7 cellular contexts compared by ENCODE assay signal in genomic region chr14:57317248-57317833, GRCh38. TPM values are rescaled to one million over a fixed set of nuclear protein-coding genes. Genes with fewer than 3 reads are reported as not detected.
DNase-seq lines count a peak whose midpoint lies in the region; ATAC-seq, FAIRE-seq and TF ChIP-seq lines count a peak whose summit lies in the region.

No MANE protein-coding gene starts in this region.

- peak; percentile 87 to 90 for TF ChIP-seq RAD21 in H1 (IDR thresholded peaks at IDR 0.05 in 1 of 2, conservative IDR thresholded peaks at IDR 0.05 in 1 of 2; ENCODE audit: low read depth in 2 of 2, low read length in 2 of 2)

- H3K4me3 ChIP-seq in H1 (ENCODE audit: extremely low read depth in 1 of 4, insufficient read depth in 2 of 4, low read depth in 3 of 4, low read length in 4 of 4), result no peak overlapping the region

- H2BK20ac ChIP-seq in H1 (ENCODE audit: low read length), result no peak overlapping the region

- H3K4me1 Mint-ChIP-seq in mesothelial cell of epicardium, result no peaks in the 10 kb centered on the region

- no peaks in the 10 kb centered on the region for H3K27me3 Mint-ChIP-seq in mesothelial cell of epicardium (ENCODE audit: low read depth)

- no peaks in the 10 kb centered on the region for H3K36me3 Mint-ChIP-seq in mesothelial cell of epicardium

- peak; percentile 51 to 79 (median 75) for TF ChIP-seq CTCF in H1 (IDR thresholded peaks at IDR 0.05; ENCODE audit: control extremely low read depth in 1 of 3, insufficient read depth in 1 of 3, low read depth in 1 of 3, low read length in 3 of 3)
- TF ChIP-seq CTCF in mesothelial cell of epicardium (IDR thresholded peaks at IDR 0.05; ENCODE audit: unreplicated experiment), result peak; percentile 78

- FAIRE-seq in GM12891 (lab: Jason Lieb, UNC) (peak; percentile 77), H1 (lab: Jason Lieb, UNC) (peak; percentile 91)

- H3K23me2 ChIP-seq in H1 (ENCODE audit: low read depth, low read length), result no peaks in the 10 kb centered on the region

- no peaks in the 10 kb centered on the region for H3K9me3 ChIP-seq in H1 (ENCODE audit: insufficient read depth in 2 of 2, low read depth in 1 of 2, low read length in 1 of 2)

- no peaks in the 10 kb centered on the region for H3K79me1 ChIP-seq in H1 (ENCODE audit: low read depth, low read length)

- H3K27ac Mint-ChIP-seq in mesothelial cell of epicardium, result no peak overlapping the region

- H3K9ac ChIP-seq in H1 (replicated peaks in 1 of 4; ENCODE audit: extremely low read depth in 1 of 4, low read depth in 3 of 4, low read length in 3 of 4), result no peak overlapping the region

- no peak overlapping the region for H2BK12ac ChIP-seq in H1 (ENCODE audit: low read depth, low read length)

- no peak overlapping the region for H3K18ac ChIP-seq in H1 (ENCODE audit: extremely low read depth, low read length)

- no peak overlapping the region for H3K4ac ChIP-seq in H1 (replicated peaks; ENCODE audit: insufficient read length, low read depth, low read length)

- H3K4me3 Mint-ChIP-seq in mesothelial cell of epicardium, result no peak overlapping the region

- no peak overlapping the region for H2BK120ac ChIP-seq in H1 (replicated peaks; ENCODE audit: low read depth, low read length)

- H2AK5ac ChIP-seq in H1 (ENCODE audit: low read depth, low read length), result no peak overlapping the region

- no peak for TF ChIP-seq POLR2A in GM12891 (IDR thresholded peaks at IDR 0.05; ENCODE audit: low read depth, low read length)
- TF ChIP-seq POLR2A in H1 (IDR thresholded peaks at IDR 0.05; ENCODE audit: control extremely low read depth in 1 of 2, low read depth in 2 of 2, low read length in 2 of 2), result no peak

- no peak overlapping the region for H3K56ac ChIP-seq in H1 (replicated peaks; ENCODE audit: insufficient read length, low read depth, low read length)

- CTCF ChIA-PET in H1 (lab: Charles Lee; ENCODE audit: partially characterized antibody), result interaction anchor here (0.7 to 3.3 kb wide), 16 partner anchors 11 to 827 kb away, joined by 3 to 17 read pairs (median 4); no protein-coding TSS in a partner anchor

- 21% methylated on average over 3 of the region's 3 CpGs; no CpG with 5 or more reads in 1 of the 2 experiments for WGBS in H1 (ENCODE audit: extremely low coverage in 1 of 2, insufficient coverage in 1 of 2, insufficient read length in 1 of 2, insufficient replicate concordance in 2 of 2, low coverage in 1 of 2, low lambda C conversion rate in 2 of 2, missing lambda C conversion rate in 1 of 2), 2 experiments

- H3K36me3 ChIP-seq in H1 (ENCODE audit: control insufficient read depth in 2 of 4, insufficient read depth in 4 of 4, low read length in 3 of 4), result no peaks in the 10 kb centered on the region

- H3K79me2 ChIP-seq in H1 (ENCODE audit: control insufficient read depth in 1 of 2, insufficient read depth in 2 of 2, low read length in 2 of 2), result no peaks in the 10 kb centered on the region

- no peak overlapping the region for H2BK5ac ChIP-seq in H1 (ENCODE audit: low read depth, low read length)

- peaks cover 4% of the 10 kb centered on the region for H3K9me3 Mint-ChIP-seq in mesothelial cell of epicardium

- no peak overlapping the region for H4K8ac ChIP-seq in H1 (ENCODE audit: extremely low read depth, insufficient read depth, low read length)

- H4K20me1 ChIP-seq in H1 (replicated peaks in 1 of 2; ENCODE audit: control insufficient read depth in 1 of 2, insufficient read depth in 2 of 2, low read length in 2 of 2), result no peaks in the 10 kb centered on the region

- DNase-seq in GM12891 (ENCODE audit: insufficient read length, low spot score) (peak; percentile 24), NCI-H774 (lab: John Stamatoyannopoulos, UW) (peak; percentile 45), H1 (ENCODE audit: low read depth in 1 of 2, low spot score in 2 of 2) (peak; percentile 36 to 82), mesothelial cell of epicardium (ENCODE audit: low spot score in 2 of 2, unreplicated experiment in 2 of 2) (peak; percentile 44 to 77)
- DNase-seq in activated CD8-positive, alpha-beta memory T cell treated with anti-CD3 and anti-CD28 coated beads for 1 hour (ENCODE audit: extremely low read depth in 1 of 2, low read depth in 1 of 2), result peak; percentile 40 to 53
- peak; percentile 43 to 45 for DNase-seq in stimulated activated CD8-positive, alpha-beta memory T cell treated with anti-CD3 and anti-CD28 coated beads, Interleukin-4, amount 100 ng/mL, for 1 hour (ENCODE audit: low read depth in 2 of 2, low spot score in 1 of 2)

- H3K27me3 ChIP-seq in H1 (replicated peaks in 1 of 4; ENCODE audit: control insufficient read depth in 3 of 4, extremely low read depth in 1 of 4, insufficient read depth in 3 of 4, low read length in 3 of 4), result no peaks in the 10 kb centered on the region

- H3K27ac ChIP-seq in H1 (ENCODE audit: low read depth, low read length), result no peak overlapping the region

- no peak overlapping the region for H2BK15ac ChIP-seq in H1 (ENCODE audit: low read length)

- H3K23ac ChIP-seq in H1 (ENCODE audit: insufficient read length), result no peak overlapping the region

- POLR2A ChIA-PET in H1 (lab: Charles Lee; ENCODE audit: partially characterized antibody), result no interaction called here

- H3K4me2 ChIP-seq in H1 (ENCODE audit: insufficient read depth in 1 of 2, low read depth in 2 of 2, low read length in 2 of 2), result no peak overlapping the region

- TF ChIP-seq EP300 in H1 (IDR thresholded peaks at IDR 0.05; ENCODE audit: borderline replicate concordance in 1 of 2, low read depth in 2 of 2, low read length in 2 of 2), result no peak

- no peak overlapping the region for H3K14ac ChIP-seq in H1 (ENCODE audit: insufficient read length)

- no peak overlapping the region for H4K5ac ChIP-seq in H1 (ENCODE audit: insufficient read length, low read depth, low read length)

- no peaks in the 10 kb centered on the region for H3K4me1 ChIP-seq in H1 (replicated peaks in 1 of 4; ENCODE audit: control insufficient read depth in 3 of 4, insufficient read depth in 4 of 4, low read length in 3 of 4)

- ATAC-seq in HG03469 (IDR thresholded peaks at IDR 0.05; ENCODE audit: unreplicated experiment), result peak; percentile 46

- no peak overlapping the region for H4K91ac ChIP-seq in H1 (replicated peaks; ENCODE audit: insufficient read length, low read length)

- no peak overlapping the region for H2AFZ ChIP-seq in H1 (ENCODE audit: low read length)

TF ChIP-seq in GM12891, 5 proteins besides CTCF, POLR2A, EP300 and RAD21:
- no peak for TF ChIP-seq PAX5 (IDR thresholded peaks at IDR 0.05; ENCODE audit: insufficient read depth, low read length, severe bottlenecking)
- TF ChIP-seq POLR2AphosphoS5 (IDR thresholded peaks at IDR 0.05; ENCODE audit: low read depth, low read length), result no peak
- no peak for TF ChIP-seq POU2F2 (IDR thresholded peaks at IDR 0.05; ENCODE audit: low read depth, low read length)
- TF ChIP-seq TAF1 (IDR thresholded peaks at IDR 0.05; ENCODE audit: low read depth, low read length), result no peak
- TF ChIP-seq SPI1 (IDR thresholded peaks at IDR 0.05; ENCODE audit: low read depth, low read length), result no peak

TF ChIP-seq in H1, 55 proteins besides CTCF, POLR2A, EP300 and RAD21:
- no peak for TF ChIP-seq POU5F1 (IDR thresholded peaks at IDR 0.05; ENCODE audit: low read depth, low read length)
- peak; percentile 43; the same call in 1 of the 2 replicates for TF ChIP-seq CEBPB (IDR thresholded peaks at IDR 0.05; ENCODE audit: low read depth, low read length)

RNA-seq across cellular contexts. Expression of gene AP5M1, which starts 48.6 kb away (rescaled TPM):
- 17.2 TPM for polyA plus RNA-seq in GM12891 (2012; ENCODE audit: low read depth, missing spikeins)
- total RNA-seq in H1 (2021; fragmentation: NEBNext Ultra II Directional; extraction: Animal tissue kit (Norgen Biotek cat#: 25700)), result 50.9 and 51.9 TPM in 2 replicates
- 14.8 and 20.9 TPM in 2 replicates for polyA plus RNA-seq in H1 (2011; rRNA removed)
- polyA plus RNA-seq in H1 (2011; cell fraction: cytosol; rRNA removed), result 23.7 TPM
- polyA plus RNA-seq in H1 (2011; cell fraction: nucleus; rRNA removed), result 14.0 TPM
- polyA plus RNA-seq in H1 (2012, experiment 1 of 2), result 21.9 to 41.7 TPM (median 25.1 TPM) in 4 replicates
- polyA plus RNA-seq in H1 (2012, experiment 2 of 2), result 0.98 TPM
- polyA plus RNA-seq in H1 (2013, experiment 1 of 2), result 22.5 TPM
- polyA plus RNA-seq in H1 (2013, experiment 2 of 2), result 22.5 TPM
- 53.7 and 67.2 TPM in 2 replicates for polyA minus RNA-seq in H1 (2011; rRNA and poly(A)+ RNA removed)
- 12.6 TPM for polyA minus RNA-seq in H1 (2011; cell fraction: cytosol; rRNA and poly(A)+ RNA removed)
- polyA minus RNA-seq in H1 (2011; cell fraction: nucleus; rRNA and poly(A)+ RNA removed), result 38.9 TPM
- 30.5 to 36.3 TPM (median 32.8 TPM) in 3 replicates for total RNA-seq in mesothelial cell of epicardium

RNA-seq across cellular contexts. Expression of gene EXOC5, which starts 48.6 kb away (rescaled TPM):
- 25.4 TPM for polyA plus RNA-seq in GM12891 (2012; ENCODE audit: low read depth, missing spikeins)
- 79.2 and 86.7 TPM in 2 replicates for total RNA-seq in H1 (2021; fragmentation: NEBNext Ultra II Directional; extraction: Animal tissue kit (Norgen Biotek cat#: 25700))
- polyA plus RNA-seq in H1 (2011; rRNA removed), result 16.6 and 23.0 TPM in 2 replicates
- polyA plus RNA-seq in H1 (2011; cell fraction: cytosol; rRNA removed), result 23.0 TPM
- 11.8 TPM for polyA plus RNA-seq in H1 (2011; cell fraction: nucleus; rRNA removed)
- polyA plus RNA-seq in H1 (2012, experiment 1 of 2), result 22.4 to 52.1 TPM (median 32.2 TPM) in 4 replicates
- polyA plus RNA-seq in H1 (2012, experiment 2 of 2), result 1.4 TPM
- polyA plus RNA-seq in H1 (2013, experiment 1 of 2), result 35.4 TPM
- polyA plus RNA-seq in H1 (2013, experiment 2 of 2), result 36.5 TPM
- polyA minus RNA-seq in H1 (2011; rRNA and poly(A)+ RNA removed), result 28.2 and 40.1 TPM in 2 replicates
- polyA minus RNA-seq in H1 (2011; cell fraction: cytosol; rRNA and poly(A)+ RNA removed), result 42.6 TPM
- polyA minus RNA-seq in H1 (2011; cell fraction: nucleus; rRNA and poly(A)+ RNA removed), result 56.4 TPM
- total RNA-seq in mesothelial cell of epicardium, result 47.2 to 48.5 TPM (median 48.5 TPM) in 3 replicates
